In the genomic region with DNA sequence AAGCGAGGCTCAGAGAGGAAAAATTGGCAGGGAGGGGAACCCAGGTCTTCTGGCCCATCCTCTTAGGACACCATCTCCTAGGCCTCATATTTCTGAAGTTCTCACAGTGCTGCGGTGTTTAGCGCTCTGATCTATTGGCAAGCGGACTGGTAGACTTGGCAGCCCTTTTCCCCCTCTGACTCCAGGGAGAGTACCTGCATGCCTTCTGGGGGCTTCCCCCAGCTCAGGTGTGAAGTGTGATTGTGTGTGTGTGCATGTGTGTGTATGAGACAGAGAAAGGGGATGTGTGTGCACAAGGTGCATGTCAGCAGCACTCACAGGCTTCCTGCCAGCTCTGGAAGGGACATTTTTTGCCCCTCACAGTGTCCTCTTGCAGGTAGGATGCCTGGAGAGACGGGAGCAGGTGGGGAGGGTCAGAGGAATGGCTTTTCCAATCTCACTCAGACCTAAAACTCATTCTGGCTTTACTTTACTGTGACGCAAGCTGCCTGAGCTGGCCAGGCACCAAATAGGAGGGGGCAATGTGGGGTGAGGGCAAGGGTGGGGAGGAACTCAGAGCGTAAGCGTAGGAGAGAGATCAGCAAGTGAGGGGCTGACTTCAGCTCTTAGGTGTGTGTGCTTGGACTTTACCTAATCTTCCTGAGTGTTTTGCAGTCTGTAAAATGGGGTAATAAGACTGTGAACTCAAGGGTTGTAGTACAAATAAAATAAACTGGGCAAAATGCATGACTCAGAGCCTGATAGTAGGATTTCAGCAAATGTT, we compare ENCODE assay signal across 1 cellular context.
A peak's percentile ranks its signal among the peaks of the same experiment; 100 is the strongest.
TF ChIP-seq lines count a peak whose summit lies in the region.

No MANE protein-coding gene starts in this region.

TF ChIP-seq in HepG2, 621 proteins besides CTCF, POLR2A, EP300 and RAD21 (continued from another document):
- TF ChIP-seq MYC (CRISPR knock-in tag; IDR thresholded peaks at IDR 0.05; ENCODE audit: borderline replicate concordance) = peak; percentile 29; the same call in 1 of the 2 replicates
- TF ChIP-seq, protein P1, sequence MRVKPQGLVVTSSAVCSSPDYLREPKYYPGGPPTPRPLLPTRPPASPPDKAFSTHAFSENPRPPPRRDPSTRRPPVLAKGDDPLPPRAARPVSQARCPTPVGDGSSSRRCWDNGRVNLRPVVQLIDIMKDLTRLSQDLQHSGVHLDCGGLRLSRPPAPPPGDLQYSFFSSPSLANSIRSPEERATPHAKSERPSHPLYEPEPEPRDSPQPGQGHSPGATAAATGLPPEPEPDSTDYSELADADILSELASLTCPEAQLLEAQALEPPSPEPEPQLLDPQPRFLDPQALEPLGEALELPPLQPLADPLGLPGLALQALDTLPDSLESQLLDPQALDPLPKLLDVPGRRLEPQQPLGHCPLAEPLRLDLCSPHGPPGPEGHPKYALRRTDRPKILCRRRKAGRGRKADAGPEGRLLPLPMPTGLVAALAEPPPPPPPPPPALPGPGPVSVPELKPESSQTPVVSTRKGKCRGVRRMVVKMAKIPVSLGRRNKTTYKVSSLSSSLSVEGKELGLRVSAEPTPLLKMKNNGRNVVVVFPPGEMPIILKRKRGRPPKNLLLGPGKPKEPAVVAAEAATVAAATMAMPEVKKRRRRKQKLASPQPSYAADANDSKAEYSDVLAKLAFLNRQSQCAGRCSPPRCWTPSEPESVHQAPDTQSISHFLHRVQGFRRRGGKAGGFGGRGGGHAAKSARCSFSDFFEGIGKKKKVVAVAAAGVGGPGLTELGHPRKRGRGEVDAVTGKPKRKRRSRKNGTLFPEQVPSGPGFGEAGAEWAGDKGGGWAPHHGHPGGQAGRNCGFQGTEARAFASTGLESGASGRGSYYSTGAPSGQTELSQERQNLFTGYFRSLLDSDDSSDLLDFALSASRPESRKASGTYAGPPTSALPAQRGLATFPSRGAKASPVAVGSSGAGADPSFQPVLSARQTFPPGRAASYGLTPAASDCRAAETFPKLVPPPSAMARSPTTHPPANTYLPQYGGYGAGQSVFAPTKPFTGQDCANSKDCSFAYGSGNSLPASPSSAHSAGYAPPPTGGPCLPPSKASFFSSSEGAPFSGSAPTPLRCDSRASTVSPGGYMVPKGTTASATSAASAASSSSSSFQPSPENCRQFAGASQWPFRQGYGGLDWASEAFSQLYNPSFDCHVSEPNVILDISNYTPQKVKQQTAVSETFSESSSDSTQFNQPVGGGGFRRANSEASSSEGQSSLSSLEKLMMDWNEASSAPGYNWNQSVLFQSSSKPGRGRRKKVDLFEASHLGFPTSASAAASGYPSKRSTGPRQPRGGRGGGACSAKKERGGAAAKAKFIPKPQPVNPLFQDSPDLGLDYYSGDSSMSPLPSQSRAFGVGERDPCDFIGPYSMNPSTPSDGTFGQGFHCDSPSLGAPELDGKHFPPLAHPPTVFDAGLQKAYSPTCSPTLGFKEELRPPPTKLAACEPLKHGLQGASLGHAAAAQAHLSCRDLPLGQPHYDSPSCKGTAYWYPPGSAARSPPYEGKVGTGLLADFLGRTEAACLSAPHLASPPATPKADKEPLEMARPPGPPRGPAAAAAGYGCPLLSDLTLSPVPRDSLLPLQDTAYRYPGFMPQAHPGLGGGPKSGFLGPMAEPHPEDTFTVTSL (CRISPR knock-in tag; IDR thresholded peaks at IDR 0.05; ENCODE audit: borderline replicate concordance) = no peak
- TF ChIP-seq RCOR2 (CRISPR knock-in tag; IDR thresholded peaks at IDR 0.05) = peak; percentile 73; the same call in 1 of the 2 replicates
- TF ChIP-seq ZNF678 (CRISPR knock-in tag; IDR thresholded peaks at IDR 0.05) = no peak
- peak in 1 of 2 experiments; percentile 6; a peak in 1 of 4 replicates for TF ChIP-seq HMGXB4 (CRISPR knock-in tag; IDR thresholded peaks at IDR 0.05; ENCODE audit: borderline replicate concordance in 1 of 2, low read depth in 1 of 2)
- no peak for TF ChIP-seq BRCA1 (CRISPR knock-in tag; IDR thresholded peaks at IDR 0.05)
- TF ChIP-seq KDM1A (CRISPR knock-in tag; IDR thresholded peaks at IDR 0.05) = peak; percentile 91
- TF ChIP-seq ZNF891 (CRISPR knock-in tag; IDR thresholded peaks at IDR 0.05) = peak; percentile 60; the same call in 1 of the 2 replicates
- TF ChIP-seq ZMYM3 (CRISPR knock-in tag; IDR thresholded peaks at IDR 0.05) = peak; percentile 95
- TF ChIP-seq MAFF (IDR thresholded peaks at IDR 0.05; ENCODE audit: low read depth, low read length) = no peak
- TF ChIP-seq ZFY (CRISPR knock-in tag; IDR thresholded peaks at IDR 0.05) = peak; percentile 39; the same call in 1 of the 2 replicates
- TF ChIP-seq CEBPB (IDR thresholded peaks at IDR 0.05; ENCODE audit: borderline replicate concordance, low read depth, low read length) = peak; percentile 56; the same call in 1 of the 2 replicates
- TF ChIP-seq ZNF501 (CRISPR knock-in tag; IDR thresholded peaks at IDR 0.05) = peak; percentile 54; the same call in 1 of the 2 replicates
- TF ChIP-seq, protein P2, sequence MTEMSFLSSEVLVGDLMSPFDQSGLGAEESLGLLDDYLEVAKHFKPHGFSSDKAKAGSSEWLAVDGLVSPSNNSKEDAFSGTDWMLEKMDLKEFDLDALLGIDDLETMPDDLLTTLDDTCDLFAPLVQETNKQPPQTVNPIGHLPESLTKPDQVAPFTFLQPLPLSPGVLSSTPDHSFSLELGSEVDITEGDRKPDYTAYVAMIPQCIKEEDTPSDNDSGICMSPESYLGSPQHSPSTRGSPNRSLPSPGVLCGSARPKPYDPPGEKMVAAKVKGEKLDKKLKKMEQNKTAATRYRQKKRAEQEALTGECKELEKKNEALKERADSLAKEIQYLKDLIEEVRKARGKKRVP (CRISPR knock-in tag; IDR thresholded peaks at IDR 0.05) = 0 out of 4 replicates have a peak, but pooled peaks of 1 of the 2 experiments have one; percentile 5
- no peak for TF ChIP-seq RFX1 (IDR thresholded peaks at IDR 0.05)
- TF ChIP-seq, protein P3, sequence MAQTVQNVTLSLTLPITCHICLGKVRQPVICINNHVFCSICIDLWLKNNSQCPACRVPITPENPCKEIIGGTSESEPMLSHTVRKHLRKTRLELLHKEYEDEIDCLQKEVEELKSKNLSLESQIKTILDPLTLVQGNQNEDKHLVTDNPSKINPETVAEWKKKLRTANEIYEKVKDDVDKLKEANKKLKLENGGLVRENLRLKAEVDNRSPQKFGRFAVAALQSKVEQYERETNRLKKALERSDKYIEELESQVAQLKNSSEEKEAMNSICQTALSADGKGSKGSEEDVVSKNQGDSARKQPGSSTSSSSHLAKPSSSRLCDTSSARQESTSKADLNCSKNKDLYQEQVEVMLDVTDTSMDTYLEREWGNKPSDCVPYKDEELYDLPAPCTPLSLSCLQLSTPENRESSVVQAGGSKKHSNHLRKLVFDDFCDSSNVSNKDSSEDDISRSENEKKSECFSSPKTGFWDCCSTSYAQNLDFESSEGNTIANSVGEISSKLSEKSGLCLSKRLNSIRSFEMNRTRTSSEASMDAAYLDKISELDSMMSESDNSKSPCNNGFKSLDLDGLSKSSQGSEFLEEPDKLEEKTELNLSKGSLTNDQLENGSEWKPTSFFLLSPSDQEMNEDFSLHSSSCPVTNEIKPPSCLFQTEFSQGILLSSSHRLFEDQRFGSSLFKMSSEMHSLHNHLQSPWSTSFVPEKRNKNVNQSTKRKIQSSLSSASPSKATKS (CRISPR knock-in tag; IDR thresholded peaks at IDR 0.05) = no peak
- TF ChIP-seq ZNF333 (CRISPR knock-in tag; IDR thresholded peaks at IDR 0.05; ENCODE audit: borderline replicate concordance) = no peak
- TF ChIP-seq RXRB (CRISPR knock-in tag; IDR thresholded peaks at IDR 0.05; ENCODE audit: borderline replicate concordance) = 0 out of 2 replicates have a peak, but pooled peaks have one; percentile 24
- TF ChIP-seq ZNF335 (CRISPR knock-in tag; IDR thresholded peaks at IDR 0.05) = no peak
- TF ChIP-seq, protein P4, sequence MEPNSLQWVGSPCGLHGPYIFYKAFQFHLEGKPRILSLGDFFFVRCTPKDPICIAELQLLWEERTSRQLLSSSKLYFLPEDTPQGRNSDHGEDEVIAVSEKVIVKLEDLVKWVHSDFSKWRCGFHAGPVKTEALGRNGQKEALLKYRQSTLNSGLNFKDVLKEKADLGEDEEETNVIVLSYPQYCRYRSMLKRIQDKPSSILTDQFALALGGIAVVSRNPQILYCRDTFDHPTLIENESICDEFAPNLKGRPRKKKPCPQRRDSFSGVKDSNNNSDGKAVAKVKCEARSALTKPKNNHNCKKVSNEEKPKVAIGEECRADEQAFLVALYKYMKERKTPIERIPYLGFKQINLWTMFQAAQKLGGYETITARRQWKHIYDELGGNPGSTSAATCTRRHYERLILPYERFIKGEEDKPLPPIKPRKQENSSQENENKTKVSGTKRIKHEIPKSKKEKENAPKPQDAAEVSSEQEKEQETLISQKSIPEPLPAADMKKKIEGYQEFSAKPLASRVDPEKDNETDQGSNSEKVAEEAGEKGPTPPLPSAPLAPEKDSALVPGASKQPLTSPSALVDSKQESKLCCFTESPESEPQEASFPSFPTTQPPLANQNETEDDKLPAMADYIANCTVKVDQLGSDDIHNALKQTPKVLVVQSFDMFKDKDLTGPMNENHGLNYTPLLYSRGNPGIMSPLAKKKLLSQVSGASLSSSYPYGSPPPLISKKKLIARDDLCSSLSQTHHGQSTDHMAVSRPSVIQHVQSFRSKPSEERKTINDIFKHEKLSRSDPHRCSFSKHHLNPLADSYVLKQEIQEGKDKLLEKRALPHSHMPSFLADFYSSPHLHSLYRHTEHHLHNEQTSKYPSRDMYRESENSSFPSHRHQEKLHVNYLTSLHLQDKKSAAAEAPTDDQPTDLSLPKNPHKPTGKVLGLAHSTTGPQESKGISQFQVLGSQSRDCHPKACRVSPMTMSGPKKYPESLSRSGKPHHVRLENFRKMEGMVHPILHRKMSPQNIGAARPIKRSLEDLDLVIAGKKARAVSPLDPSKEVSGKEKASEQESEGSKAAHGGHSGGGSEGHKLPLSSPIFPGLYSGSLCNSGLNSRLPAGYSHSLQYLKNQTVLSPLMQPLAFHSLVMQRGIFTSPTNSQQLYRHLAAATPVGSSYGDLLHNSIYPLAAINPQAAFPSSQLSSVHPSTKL (CRISPR knock-in tag; IDR thresholded peaks at IDR 0.05) = no peak; the same call in none of the 2 replicates
- TF ChIP-seq ZNF260 (CRISPR knock-in tag; IDR thresholded peaks at IDR 0.05; ENCODE audit: borderline replicate concordance, low read depth) = no peak
- TF ChIP-seq DZIP1 (CRISPR knock-in tag; IDR thresholded peaks at IDR 0.05) = 0 out of 2 replicates have a peak, but pooled peaks have one; percentile 63
- TF ChIP-seq CHD2 (IDR thresholded peaks at IDR 0.05; ENCODE audit: low read depth, low read length) = no peak
- no peak for TF ChIP-seq ETV5 (CRISPR knock-in tag; IDR thresholded peaks at IDR 0.05; ENCODE audit: borderline replicate concordance)
